Comparison of ENCODE assay signal across 22 cellular contexts in genomic region chr10:34956756-34957155, GRCh38.
DNase-seq lines count a peak whose midpoint lies in the region; ATAC-seq, FAIRE-seq and TF ChIP-seq lines count a peak whose summit lies in the region.
"Had no signal": no experiment of that assay in that cellular context is flagged by ENCODE, and none has a peak within 500 bp of the region (broad histone marks: within the 10 kb centered on the region; RNA-seq: fewer than 3 reads in every experiment).

No MANE protein-coding gene starts in this region.

- no peak for ATAC-seq in natural killer cell
- ATAC-seq: GM23338 had no signal

- no peaks in the 10 kb centered on the region for H3K36me3 Mint-ChIP-seq in natural killer cell
- H3K36me3 Mint-ChIP-seq: stimulated activated effector memory CD8-positive, alpha-beta T cell treated with anti-CD3 and anti-CD28 coated beads, Interleukin-12 subunit alpha, Interleukin-12 subunit beta, amount 100 ng/mL, for 72 hours had no signal

- no peak overlapping the region for H3K4me3 ChIP-seq in AG09309 (ENCODE audit: control insufficient read depth, low read depth, low read length)
- no peak overlapping the region for H3K4me3 ChIP-seq in fibroblast of mammary gland (ENCODE audit: control insufficient read depth, low read depth, low read length)
- H3K4me3 ChIP-seq: colonic mucosa, GM23338, SJSA1, skin epidermis, suprapubic skin, vagina had no signal

- FAIRE-seq in RCC 7860 (lab: Jason Lieb, UNC) = peak; percentile 63
- FAIRE-seq: GM19239 had no signal

- no peak overlapping the region for H3K4me3 Mint-ChIP-seq in natural killer cell
- H3K4me3 Mint-ChIP-seq: CD4-positive, alpha-beta T cell; endodermal cell; GM23338; stimulated activated effector memory CD8-positive, alpha-beta T cell treated with anti-CD3 and anti-CD28 coated beads, Interleukin-12 subunit alpha, Interleukin-12 subunit beta, amount 100 ng/mL, for 72 hours had no signal

- no peaks in the 10 kb centered on the region for H3K4me1 Mint-ChIP-seq in natural killer cell
- H3K4me1 Mint-ChIP-seq: stimulated activated effector memory CD8-positive, alpha-beta T cell treated with anti-CD3 and anti-CD28 coated beads, Interleukin-12 subunit alpha, Interleukin-12 subunit beta, amount 100 ng/mL, for 72 hours had no signal

- no peaks in the 10 kb centered on the region for H3K27me3 Mint-ChIP-seq in natural killer cell (ENCODE audit: low read depth in 2 of 2)
- H3K27me3 Mint-ChIP-seq: CD4-positive, alpha-beta T cell had no signal

- DNase-seq in AG09309 (ENCODE audit: low read depth) = no peak
- peak; percentile 8 for DNase-seq in HCEC 1CT
- peak; percentile 70 for DNase-seq in RCC 7860 (ENCODE audit: low spot score)
- DNase-seq in fibroblast of mammary gland (ENCODE audit: low read depth) = peak; percentile 7
- no peak for DNase-seq in stimulated activated CD4-positive, alpha-beta T cell treated with anti-CD3 and anti-CD28 coated beads, Interleukin-2, amount 100 ng/mL, for 48 hours
- no peak for DNase-seq in activated CD8-positive, alpha-beta memory T cell treated with anti-CD3 and anti-CD28 coated beads, Interleukin-2, amount 50 U/mL, for 48 hours
- no peak for DNase-seq in NCI-H1092 (lab: John Stamatoyannopoulos, UW)
- no peak for DNase-seq in natural killer cell
- DNase-seq: CD4-positive, alpha-beta T cell; colonic mucosa; endodermal cell; NCI-H1930; NCI-H345; stimulated activated CD4-positive, alpha-beta T cell treated with anti-CD3 and anti-CD28 coated beads, Interleukin-1b, Interleukin-23, amount 100 ng/mL, for 48 hours; T-helper 2 cell had no signal

- H3K27ac Mint-ChIP-seq in natural killer cell = no peak overlapping the region
- H3K27ac Mint-ChIP-seq: CD4-positive, alpha-beta T cell; endodermal cell; GM23338; stimulated activated effector memory CD8-positive, alpha-beta T cell treated with anti-CD3 and anti-CD28 coated beads, Interleukin-12 subunit alpha, Interleukin-12 subunit beta, amount 100 ng/mL, for 72 hours had no signal

- intact Hi-C loops in natural killer cell (cut with micrococcal nuclease) = no loop called here

- H3K9me3 Mint-ChIP-seq in natural killer cell = no peaks in the 10 kb centered on the region
- H3K9me3 Mint-ChIP-seq: CD4-positive, alpha-beta T cell; endodermal cell; GM23338; stimulated activated effector memory CD8-positive, alpha-beta T cell treated with anti-CD3 and anti-CD28 coated beads, Interleukin-12 subunit alpha, Interleukin-12 subunit beta, amount 100 ng/mL, for 72 hours had no signal

- TF ChIP-seq CTCF in AG09309 (IDR thresholded peaks at IDR 0.05; ENCODE audit: control insufficient read depth, insufficient read depth, low read depth, low read length, missing control alignments) = peak; percentile 7
- TF ChIP-seq CTCF in fibroblast of mammary gland (conservative IDR thresholded peaks at IDR 0.05; ENCODE audit: control insufficient read depth, insufficient read depth, low read depth, low read length) = no peak
- TF ChIP-seq CTCF in natural killer cell (IDR thresholded peaks at IDR 0.05) = no peak

Comparison
In these comparisons a context has a peak if more than half of its experiments do, and no peak if none do; other contexts are left out.
1. DNase-seq: peak in HCEC 1CT (single experiment), RCC 7860 (single experiment) and fibroblast of mammary gland (single experiment); none in AG09309 (single experiment), stimulated activated CD4-positive, alpha-beta T cell treated with anti-CD3 and anti-CD28 coated beads, Interleukin-2, amount 100 ng/mL, for 48 hours (0 of 2), activated CD8-positive, alpha-beta memory T cell treated with anti-CD3 and anti-CD28 coated beads, Interleukin-2, amount 50 U/mL, for 48 hours (single experiment), NCI-H1092 (single experiment) and natural killer cell (single experiment).